Comparison of ENCODE assay signal across 11 cellular contexts in genomic region chr17:42010898-42011516, GRCh38. TPM values are rescaled to one million over a fixed set of nuclear protein-coding genes. Genes with fewer than 3 reads are reported as not detected.
DNase-seq lines count a peak whose midpoint lies in the region; ATAC-seq and TF ChIP-seq lines count a peak whose summit lies in the region.
"Had no signal": no experiment of that assay in that cellular context is flagged by ENCODE, and none has a peak within 500 bp of the region (broad histone marks: within the 10 kb centered on the region; RNA-seq: fewer than 3 reads in every experiment).

No MANE protein-coding gene starts in this region.

- H3K27ac ChIP-seq in SK-N-MC (peak overlapping the region; percentile 61; the same call in 1 of the 2 replicates), upper lobe of right lung (no peak overlapping the region)

- no peak overlapping the region for H3K9ac ChIP-seq in SK-N-MC (ENCODE audit: insufficient read length)

- H3K9me3 ChIP-seq in SK-N-MC (ENCODE audit: low read depth, low read length) (no peaks in the 10 kb centered on the region), upper lobe of right lung (no peaks in the 10 kb centered on the region)

- H3K27me3 ChIP-seq in upper lobe of right lung: no peaks in the 10 kb centered on the region

- intact Hi-C loops in upper lobe of right lung (cut with DNase I): no loop called here

- H3K36me3 ChIP-seq in SK-N-MC (ENCODE audit: insufficient read depth, low read length) (peaks cover 31% of the 10 kb centered on the region), upper lobe of right lung (no peaks in the 10 kb centered on the region)

- H3K4me3 ChIP-seq in SK-N-MC (no peak overlapping the region), upper lobe of right lung (no peak overlapping the region)

- DNase-seq in stimulated activated CD4-positive, alpha-beta T cell treated with anti-CD3 and anti-CD28 coated beads, Interleukin-1b, Interleukin-23, amount 100 ng/mL, for 48 hours: peak; percentile 17
- DNase-seq in stimulated activated CD4-positive, alpha-beta T cell treated with anti-CD3 and anti-CD28 coated beads, Interleukin-4, amount 100 ng/mL, for 24 hours: no peak
- DNase-seq in SK-N-MC (ENCODE audit: low read depth, low spot score): no peak
- DNase-seq in fibroblast of peridontal ligament (ENCODE audit: extremely low read depth): peak; percentile 60
- no peak for DNase-seq in upper lobe of right lung
- DNase-seq: glutamatergic neuron; posterior cingulate gyrus; stimulated activated naive CD8-positive, alpha-beta T cell treated with anti-CD3 and anti-CD28 coated beads, Interleukin-15, Interleukin-2, amounts not matched to agents 100 U/mL and 50 U/mL, for 24 hours had no signal

- H3K4me1 ChIP-seq in upper lobe of right lung: peaks cover 49% of the 10 kb centered on the region

- TF ChIP-seq CTCF in upper lobe of right lung (IDR thresholded peaks at IDR 0.05): no peak

- ATAC-seq in upper lobe of right lung: peak; percentile 34
- no peak for ATAC-seq in GM18519 (IDR thresholded peaks at IDR 0.05; ENCODE audit: low FRiP score, unreplicated experiment)
- no peak for ATAC-seq in HG03139 (IDR thresholded peaks at IDR 0.05; ENCODE audit: unreplicated experiment)
- no peak for ATAC-seq in HG02763 (IDR thresholded peaks at IDR 0.05; ENCODE audit: unreplicated experiment)
- ATAC-seq: stimulated activated naive CD8-positive, alpha-beta T cell treated with anti-CD3 and anti-CD28 coated beads, Interleukin-15, Interleukin-2, amounts not matched to agents 100 U/mL and 50 U/mL, for 24 hours had no signal

RNA-seq across cellular contexts. Expression of gene DNAJC7, which starts 6.2 kb away (rescaled TPM):
- 75.9 TPM for total RNA-seq in upper lobe of right lung

RNA-seq across cellular contexts. Expression of gene NKIRAS2, which starts 8.9 kb away (rescaled TPM):
- 28.8 TPM for total RNA-seq in upper lobe of right lung

RNA-seq across cellular contexts. Expression of gene C17orf113, which starts 39.4 kb away (rescaled TPM):
- total RNA-seq in upper lobe of right lung: 0.72 TPM

RNA-seq across cellular contexts. Expression of gene CNP, which starts 44.4 kb away (rescaled TPM):
- 51.1 TPM for total RNA-seq in upper lobe of right lung

Comparison
In these comparisons a context has a peak if more than half of its experiments do, and no peak if none do; other contexts are left out.
1. DNase-seq: peak in stimulated activated CD4-positive, alpha-beta T cell treated with anti-CD3 and anti-CD28 coated beads, Interleukin-1b, Interleukin-23, amount 100 ng/mL, for 48 hours (single experiment) and fibroblast of peridontal ligament (single experiment); none in stimulated activated CD4-positive, alpha-beta T cell treated with anti-CD3 and anti-CD28 coated beads, Interleukin-4, amount 100 ng/mL, for 24 hours (single experiment), SK-N-MC (single experiment) and upper lobe of right lung (single experiment).